In genomic region chr13:21022056-21022693, GRCh38 we compare ENCODE assay signal across 1 cellular context.
TF ChIP-seq lines count a peak whose summit lies in the region.

No MANE protein-coding gene starts in this region.

TF ChIP-seq in IMR-90, 13 proteins besides CTCF, POLR2A, EP300 and RAD21:
- TF ChIP-seq NFE2L2 (IDR thresholded peaks at IDR 0.05; ENCODE audit: low read depth, low read length), result no peak
- TF ChIP-seq CEBPB (IDR thresholded peaks at IDR 0.05; ENCODE audit: low read depth, low read length), result 0 out of 2 replicates have a peak, but pooled peaks have one; percentile 12
